In the genomic region with DNA sequence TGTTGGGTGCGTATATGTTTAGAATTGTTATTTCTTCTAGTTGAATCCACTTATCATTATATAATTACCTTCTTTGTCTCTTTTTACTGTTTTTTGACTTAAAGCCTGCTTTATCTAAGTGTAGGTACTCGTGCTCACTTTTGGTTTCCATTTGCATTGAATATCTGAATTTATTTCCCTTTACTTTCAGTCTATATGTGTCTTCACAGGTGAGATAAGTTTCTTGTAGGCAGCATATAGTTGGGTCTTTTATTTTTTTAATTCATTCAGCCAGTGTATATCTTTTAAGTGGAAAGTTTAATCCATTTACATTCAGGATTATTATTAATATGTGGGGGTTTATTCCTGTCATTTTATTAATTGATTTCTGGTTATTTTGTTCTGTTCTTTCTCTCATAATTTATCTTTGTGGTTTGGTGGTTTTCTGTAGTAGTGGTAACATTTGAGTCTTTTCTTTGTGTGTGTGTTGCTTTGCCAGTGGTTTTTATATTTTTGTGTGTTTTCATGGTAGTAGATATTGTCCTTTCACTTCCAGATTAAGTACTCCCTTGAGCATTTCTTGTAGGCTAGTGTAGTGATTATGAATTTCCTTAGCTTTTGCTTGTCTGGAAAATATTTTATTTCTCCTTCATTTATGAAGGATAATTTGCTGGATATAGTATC, we compare ENCODE assay signal across 20 cellular contexts. TPM values are rescaled to one million over a fixed set of nuclear protein-coding genes. Genes with fewer than 3 reads are reported as not detected.
DNase-seq lines count a peak whose midpoint lies in the region; ATAC-seq and TF ChIP-seq lines count a peak whose summit lies in the region.
"Had no signal": no experiment of that assay in that cellular context is flagged by ENCODE, and none has a peak within 500 bp of the region (broad histone marks: within the 10 kb centered on the region; RNA-seq: fewer than 3 reads in every experiment).

No MANE protein-coding gene starts in this region.

- H3K36me3 ChIP-seq in endodermal cell (ENCODE audit: control insufficient read depth, insufficient read depth, low read length) = no peaks in the 10 kb centered on the region
- H3K36me3 ChIP-seq: gastrocnemius medialis had no signal

- 83% methylated on average over 1 of the region's 2 CpGs; no CpG with 5 or more reads in 1 of the 2 experiments for WGBS in endodermal cell (ENCODE audit: insufficient coverage in 1 of 2, insufficient read length in 1 of 2), 2 experiments

- peak overlapping the region; percentile 41 for H3K4me3 ChIP-seq in endodermal cell (ENCODE audit: low read length)
- H3K4me3 ChIP-seq: gastrocnemius medialis had no signal

- POLR2A ChIA-PET in activated CD4-positive, alpha-beta memory T cell treated with anti-CD3 and anti-CD28 coated beads, Interleukin-2, amount 10 ng/mL, durations not matched to agents 7 days and 5 days (lab: Charles Lee) = interaction anchor here (0.6 kb wide), 1 partner anchor 20 kb away, joined by 4 read pairs; no protein-coding TSS in a partner anchor

- peaks cover 11% of the 10 kb centered on the region for H3K4me1 ChIP-seq in endodermal cell (ENCODE audit: control insufficient read depth, insufficient read depth, low read length)

- no peak for TF ChIP-seq CTCF in endodermal cell (conservative IDR thresholded peaks at IDR 0.05)

- H3K4me1 Mint-ChIP-seq in activated CD4-positive, alpha-beta memory T cell treated with anti-CD3 and anti-CD28 coated beads, Interleukin-2, amount 10 ng/mL, durations not matched to agents 7 days and 5 days = peaks cover 82% of the 10 kb centered on the region
- peaks cover 47% of the 10 kb centered on the region for H3K4me1 Mint-ChIP-seq in endodermal cell

- H3K27me3 Mint-ChIP-seq in activated CD4-positive, alpha-beta memory T cell treated with anti-CD3 and anti-CD28 coated beads, Interleukin-2, amount 10 ng/mL, durations not matched to agents 7 days and 5 days = no peaks in the 10 kb centered on the region
- H3K27me3 Mint-ChIP-seq in endodermal cell (ENCODE audit: insufficient read depth) = no peaks in the 10 kb centered on the region

- H3K9me3 Mint-ChIP-seq in activated CD4-positive, alpha-beta memory T cell treated with anti-CD3 and anti-CD28 coated beads, Interleukin-2, amount 10 ng/mL, durations not matched to agents 7 days and 5 days = peaks cover 27% of the 10 kb centered on the region
- H3K9me3 Mint-ChIP-seq in endodermal cell = peaks cover 4% of the 10 kb centered on the region

- CTCF ChIA-PET in activated CD4-positive, alpha-beta memory T cell treated with anti-CD3 and anti-CD28 coated beads, Interleukin-2, amount 10 ng/mL, durations not matched to agents 7 days and 5 days (lab: Charles Lee) = no interaction called here

- peak overlapping the region; percentile 30 for H3K4me3 Mint-ChIP-seq in activated CD4-positive, alpha-beta memory T cell treated with anti-CD3 and anti-CD28 coated beads, Interleukin-2, amount 10 ng/mL, durations not matched to agents 7 days and 5 days
- H3K4me3 Mint-ChIP-seq in endodermal cell = no peak overlapping the region
- H3K4me3 Mint-ChIP-seq: nephron progenitor cell, WTC11 had no signal

- DNase-seq in activated CD4-positive, CD25-positive, alpha-beta regulatory T cell (lab: John Stamatoyannopoulos, UW) = no peak
- DNase-seq in activated CD4-positive, alpha-beta memory T cell treated with anti-CD3 and anti-CD28 coated beads, Interleukin-2, amount 10 ng/mL, durations not matched to agents 7 days and 5 days = no peak
- DNase-seq in endodermal cell = no peak
- no peak for DNase-seq in left lobe of liver (ENCODE audit: low spot score)
- no peak for DNase-seq in NCI-H446 (lab: John Stamatoyannopoulos, UW)
- no peak for DNase-seq in NCI-H226
- DNase-seq: activated CD8-positive, alpha-beta memory T cell treated with anti-CD3 and anti-CD28 coated beads, Interleukin-2, amount 50 U/mL, for 48 hours; gastrocnemius medialis; mesendoderm; NCI-H1436 treated with DMSO at 0.1 percent for 48 hours; NCI-H2171; nephron progenitor cell; SHP77 treated with DMSO at 0.1 percent for 48 hours; stimulated activated naive CD4-positive, alpha-beta T cell treated with Interleukin-2 at 50 U/mL for 16 hours; trophoblast cell had no signal

- ATAC-seq in activated CD4-positive, CD25-positive, alpha-beta regulatory T cell treated with anti-CD3 and anti-CD28 coated beads, Interleukin-2, amount 50 U/mL, for 24 hours = peak; percentile 62
- ATAC-seq in GM21360 (IDR thresholded peaks at IDR 0.05; ENCODE audit: unreplicated experiment) (peak; percentile 52), left lobe of liver (no peak)
- ATAC-seq: gastrocnemius medialis, HepG2, WTC11 had no signal

- no peak overlapping the region for H3K9ac ChIP-seq in endodermal cell (ENCODE audit: extremely low read depth, low read length, poor library complexity, severe bottlenecking)

- peak overlapping the region; percentile 44 for H3K27ac Mint-ChIP-seq in activated CD4-positive, alpha-beta memory T cell treated with anti-CD3 and anti-CD28 coated beads, Interleukin-2, amount 10 ng/mL, durations not matched to agents 7 days and 5 days
- H3K27ac Mint-ChIP-seq in endodermal cell = no peak overlapping the region
- H3K27ac Mint-ChIP-seq: nephron progenitor cell had no signal

- H3K9me3 ChIP-seq in endodermal cell (ENCODE audit: control insufficient read depth, low read length) = no peaks in the 10 kb centered on the region
- H3K9me3 ChIP-seq: gastrocnemius medialis had no signal

- H3K27me3 ChIP-seq in endodermal cell (ENCODE audit: control insufficient read depth, insufficient read depth, low read length, poor library complexity, severe bottlenecking) = no peaks in the 10 kb centered on the region
- H3K27me3 ChIP-seq: gastrocnemius medialis had no signal

- H3K36me3 Mint-ChIP-seq in activated CD4-positive, alpha-beta memory T cell treated with anti-CD3 and anti-CD28 coated beads, Interleukin-2, amount 10 ng/mL, durations not matched to agents 7 days and 5 days (ENCODE audit: low read depth) = peaks cover 57% of the 10 kb centered on the region
- peaks cover 2% of the 10 kb centered on the region for H3K36me3 Mint-ChIP-seq in endodermal cell (ENCODE audit: low read depth)
- H3K36me3 Mint-ChIP-seq: WTC11 had no signal

- no peak overlapping the region for H3K27ac ChIP-seq in endodermal cell (ENCODE audit: low read depth, low read length)
- H3K27ac ChIP-seq: 22Rv1, gastrocnemius medialis had no signal

RNA-seq across cellular contexts. Expression of a gene that starts 27.3 kb away (rescaled TPM):
- total RNA-seq in activated CD4-positive, alpha-beta memory T cell treated with anti-CD3 and anti-CD28 coated beads, Interleukin-2, amount 10 ng/mL, durations not matched to agents 7 days and 5 days = 100 to 1,000 TPM; 199 to 201 TPM
- total RNA-seq in endodermal cell (100 to 1,000 TPM; 126 to 199 TPM), left lobe of liver (68.7 TPM)
- 150 TPM for polyA plus RNA-seq in endodermal cell (2013, experiment 1 of 2)
- 160 TPM for polyA plus RNA-seq in endodermal cell (2013, experiment 2 of 2)
